Comparison of ENCODE assay signal across 15 cellular contexts in the genomic region with DNA sequence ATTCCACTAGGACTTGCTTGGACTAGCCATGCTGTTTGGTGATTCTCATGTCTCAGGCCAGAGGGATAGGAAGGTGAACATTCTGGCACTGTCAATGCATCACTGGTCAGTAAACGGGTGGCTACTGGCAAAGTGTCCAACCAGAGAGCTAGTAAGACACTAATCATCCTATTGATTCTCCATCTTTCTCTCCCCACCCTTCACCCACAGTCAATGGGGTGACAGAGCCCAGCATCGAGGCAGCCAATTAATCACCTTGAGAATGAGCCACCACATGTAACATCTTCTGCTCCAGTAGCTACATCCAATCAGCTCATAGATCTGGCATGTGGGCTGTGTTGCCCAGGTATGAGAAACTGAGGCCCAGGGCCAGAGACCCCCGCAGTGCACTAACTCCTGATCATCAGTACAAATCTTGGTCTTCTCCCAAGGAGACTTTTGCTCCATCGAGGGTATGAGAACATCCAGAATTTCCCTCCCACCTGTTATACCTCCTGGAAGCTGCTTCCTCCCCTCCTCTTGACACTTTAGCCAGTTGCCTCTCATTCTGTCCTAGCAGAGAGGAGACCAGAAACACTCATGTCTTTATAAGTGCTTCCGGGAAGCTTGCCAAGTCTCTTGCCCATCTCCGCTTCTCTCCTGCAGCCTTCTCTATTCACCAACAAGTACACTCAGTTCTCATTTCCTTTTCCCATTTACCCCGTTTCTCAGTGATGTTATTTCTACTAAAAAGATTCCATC. TPM values are rescaled to one million over a fixed set of nuclear protein-coding genes. Genes with fewer than 3 reads are reported as not detected.
A peak's percentile ranks its signal among the peaks of the same experiment; 100 is the strongest.
DNase-seq lines count a peak whose midpoint lies in the region; ATAC-seq, FAIRE-seq and TF ChIP-seq lines count a peak whose summit lies in the region.
"Had no signal": no experiment of that assay in that cellular context is flagged by ENCODE, and none has a peak within 500 bp of the region (broad histone marks: within the 10 kb centered on the region; RNA-seq: fewer than 3 reads in every experiment).

No MANE protein-coding gene starts in this region.

- H3K4me3 ChIP-seq in HepG2 (replicated peaks in 1 of 3; ENCODE audit: insufficient read depth in 1 of 3, low read depth in 2 of 3, low read length in 3 of 3), result no peak overlapping the region
- H3K4me3 ChIP-seq: prostate gland, SJSA1 had no signal

- H4K5ac ChIP-seq in H9 (ENCODE audit: insufficient read length, low read depth, low read length), result no peak overlapping the region

- peaks cover 25 to 37% of the 10 kb centered on the region in 2 experiments for H3K4me1 Mint-ChIP-seq in H9
- H3K4me1 Mint-ChIP-seq: activated naive CD8-positive, alpha-beta T cell treated with anti-CD3 and anti-CD28 coated beads, Interleukin-2, amount 50 U/mL, for 24 hours had no signal

- no peak overlapping the region for H2BK15ac ChIP-seq in H9 (ENCODE audit: low read depth, low read length)

- H3K23me2 ChIP-seq in H9 (ENCODE audit: insufficient read length, low read depth, low read length, poor library complexity, severe bottlenecking), result no peaks in the 10 kb centered on the region

- in situ Hi-C loops in HepG2 (cut with HindIII; ENCODE audit: extremely low pct_ligation_motif_present, low pct_unique_long_range_greater_than_20kb) (loop anchor here (5.0 kb wide), 1 partner anchor 270 kb away; no protein-coding TSS in a partner anchor), ACHN (cut with HindIII; ENCODE audit: low pct_ligation_motif_present, low pct_unique_long_range_greater_than_20kb, low sequenced_read_pairs) (no loop called here)

- H3K23ac ChIP-seq in H9 (ENCODE audit: insufficient read length, low read depth, low read length), result no peak overlapping the region

- TF ChIP-seq EP300 in HepG2 (IDR thresholded peaks at IDR 0.05; ENCODE audit: low read depth in 2 of 2, low read length in 2 of 2), result no peak
- TF ChIP-seq EP300 in HepG2 (CRISPR knock-in tag; IDR thresholded peaks at IDR 0.05; ENCODE audit: borderline replicate concordance), result no peak

- intact Hi-C loops in cardiac septum (cut with DNase I), result loop anchor here (10.0 kb wide), 1 partner anchor 97 kb away; no protein-coding TSS in a partner anchor
- intact Hi-C loops in left ventricle myocardium superior (cut with micrococcal nuclease), result no loop called here
- intact Hi-C loops in HepG2 (cut with micrococcal nuclease; ENCODE audit: unreplicated experiment), result no loop called here

- H3K27ac ChIP-seq in VCaP (peak overlapping the region; percentile 51), H9 (ENCODE audit: insufficient read length, low read depth, low read length) (no peak overlapping the region), HepG2 (ENCODE audit: extremely low read length, insufficient read depth, low read length) (no peak overlapping the region)
- H3K27ac ChIP-seq: prostate gland, SJSA1 had no signal

- TF ChIP-seq POLR2A in HepG2 (IDR thresholded peaks at IDR 0.05; ENCODE audit: insufficient read depth in 1 of 2, low read depth in 2 of 2, low read length in 2 of 2), result no peak

- BruUV-seq in HepG2 (replicated peaks; lab: Mats Ljungman, UMichigan), result no TSS peak

- no peak for FAIRE-seq in HepG2 (lab: Jason Lieb, UNC)
- FAIRE-seq: colon, urothelium cell line had no signal

- H3K9me3 Mint-ChIP-seq in H9, result no peaks in the 10 kb centered on the region; a peak in 1 of 5 replicates
- H3K9me3 Mint-ChIP-seq: activated naive CD8-positive, alpha-beta T cell treated with anti-CD3 and anti-CD28 coated beads, Interleukin-2, amount 50 U/mL, for 24 hours had no signal

- no peaks in the 10 kb centered on the region for H4K20me1 ChIP-seq in H9 (ENCODE audit: control insufficient read depth, insufficient read depth, insufficient read length)
- H4K20me1 ChIP-seq in HepG2 (ENCODE audit: insufficient read depth, low read length), result no peaks in the 10 kb centered on the region

- CTCF ChIA-PET in HepG2 (lab: Yijun Ruan, JAX; ENCODE audit: low intra/inter-chr PET ratio, low total read pairs), result interaction anchor here (1.2 kb wide), 1 partner anchor 269 kb away, joined by 3 read pairs; no protein-coding TSS in a partner anchor

- no peaks in the 10 kb centered on the region for H3K36me3 Mint-ChIP-seq in H9 (ENCODE audit: insufficient read depth in 1 of 3, low read depth in 3 of 3)

- no peak overlapping the region for H3K4me3 Mint-ChIP-seq in H9
- H3K4me3 Mint-ChIP-seq: activated naive CD8-positive, alpha-beta T cell treated with anti-CD3 and anti-CD28 coated beads, Interleukin-2, amount 50 U/mL, for 24 hours had no signal

- H3K27me3 ChIP-seq in H9 (ENCODE audit: insufficient read depth, low read length) (no peaks in the 10 kb centered on the region), HepG2 (ENCODE audit: control insufficient read depth in 1 of 2, insufficient read depth in 2 of 2, low read length in 2 of 2) (no peaks in the 10 kb centered on the region; a peak in 3 of 5 replicates)
- H3K27me3 ChIP-seq: SJSA1 had no signal

- no peak overlapping the region for H4K91ac ChIP-seq in H9 (ENCODE audit: insufficient read length, low read depth, low read length)

- no peaks in the 10 kb centered on the region for H3K9me3 ChIP-seq in H9 (ENCODE audit: control insufficient read depth, low read depth, low read length)
- no peaks in the 10 kb centered on the region for H3K9me3 ChIP-seq in HepG2 (ENCODE audit: low read length)
- H3K9me3 ChIP-seq: prostate gland, SJSA1 had no signal

- ATAC-seq in left ventricle myocardium superior (no peak), GM21515 (IDR thresholded peaks at IDR 0.05; ENCODE audit: unreplicated experiment) (no peak), HepG2 (no peak)
- ATAC-seq: activated naive CD8-positive, alpha-beta T cell treated with anti-CD3 and anti-CD28 coated beads, Interleukin-2, amount 50 U/mL, for 24 hours; esophagus mucosa had no signal

- no peak overlapping the region for H3K14ac ChIP-seq in H9 (ENCODE audit: insufficient read depth, low read length)

- no peak overlapping the region for H3K18ac ChIP-seq in H9 (ENCODE audit: insufficient read length, low read depth, low read length)

- H3K36me3 ChIP-seq in HepG2 (replicated peaks in 1 of 2; ENCODE audit: control insufficient read depth in 1 of 2, insufficient read depth in 2 of 2, low read length in 2 of 2), result no peaks in the 10 kb centered on the region
- H3K36me3 ChIP-seq: prostate gland, SJSA1 had no signal

- peak; percentile 61 for DNase-seq in cardiac septum (ENCODE audit: low spot score)
- no peak for DNase-seq in left ventricle myocardium superior
- peak; percentile 70 for DNase-seq in NCI-H2196 (lab: John Stamatoyannopoulos, UW; ENCODE audit: unreplicated experiment)
- DNase-seq in H9, result no peak
- no peak for DNase-seq in HepG2 (ENCODE audit: low spot score)
- DNase-seq in ACHN, result no peak
- DNase-seq: NCI-H526 treated with DMSO at 0.1 percent for 48 hours had no signal

- TF ChIP-seq CTCF in VCaP (conservative IDR thresholded peaks at IDR 0.05) (no peak), H9 (conservative IDR thresholded peaks at IDR 0.05) (no peak), HepG2 (CRISPR knock-in tag; IDR thresholded peaks at IDR 0.05) (no peak)

- H2AK5ac ChIP-seq in H9 (ENCODE audit: insufficient read length, low read length), result no peak overlapping the region

- H3K56ac ChIP-seq in H9 (ENCODE audit: insufficient read length, low read depth, low read length), result no peak overlapping the region

- no peak overlapping the region for H3K4ac ChIP-seq in H9 (ENCODE audit: low read depth, low read length)

- H3K9ac ChIP-seq in H9 (ENCODE audit: extremely low read depth, insufficient read length, low read length), result no peak overlapping the region
- H3K9ac ChIP-seq in HepG2 (ENCODE audit: insufficient read depth, low read depth, low read length), result no peak overlapping the region

- no peaks in the 10 kb centered on the region for H3K79me1 ChIP-seq in H9 (ENCODE audit: insufficient read depth, low read depth, low read length, poor library complexity, severe bottlenecking)

- no peak overlapping the region for H2BK20ac ChIP-seq in H9 (ENCODE audit: low read depth, low read length, poor library complexity, severe bottlenecking)

- H4K8ac ChIP-seq in H9 (replicated peaks; ENCODE audit: insufficient read length, low read depth, low read length), result no peak overlapping the region

- peaks cover 10% of the 10 kb centered on the region for H3K27me3 Mint-ChIP-seq in H9 (ENCODE audit: low read depth)

- no peak overlapping the region for H2BK5ac ChIP-seq in H9 (ENCODE audit: insufficient read length, low read length)

- no CpG with 5 or more reads among the region's 7 CpGs for WGBS in H9 (ENCODE audit: extremely low coverage, insufficient read length, low lambda C conversion rate)
- WGBS in HepG2 (ENCODE audit: low lambda C conversion rate), result 2% methylated on average over 7 of the region's 7 CpGs

- no peak overlapping the region for H3K4me2 ChIP-seq in H9 (ENCODE audit: insufficient read depth, insufficient read length, low read length)
- H3K4me2 ChIP-seq in HepG2 (ENCODE audit: low read depth, low read length), result no peak overlapping the region

- H3K4me1 ChIP-seq in H9 (ENCODE audit: insufficient read depth, low read length) (no peaks in the 10 kb centered on the region), HepG2 (ENCODE audit: insufficient read depth, low read length) (no peaks in the 10 kb centered on the region)
- H3K4me1 ChIP-seq: prostate gland, SJSA1 had no signal

- no peak for TF ChIP-seq RAD21 in HepG2 (CRISPR knock-in tag; IDR thresholded peaks at IDR 0.05)

- H2BK12ac ChIP-seq in H9 (ENCODE audit: insufficient read length, low read depth, low read length), result no peak overlapping the region

- no peak overlapping the region for H3K27ac Mint-ChIP-seq in H9
- H3K27ac Mint-ChIP-seq: activated naive CD8-positive, alpha-beta T cell treated with anti-CD3 and anti-CD28 coated beads, Interleukin-2, amount 50 U/mL, for 24 hours had no signal

- H3K79me2 ChIP-seq in H9 (ENCODE audit: insufficient read depth, low read length) (no peaks in the 10 kb centered on the region), HepG2 (ENCODE audit: insufficient read depth, low read length) (no peaks in the 10 kb centered on the region)

- H3T11ph ChIP-seq in H9 (ENCODE audit: low read length), result no peak overlapping the region

- POLR2A ChIA-PET in HepG2 (lab: Yijun Ruan, JAX), result interaction anchor here (1.5 kb wide), 1 partner anchor 270 kb away, joined by 3 read pairs; no protein-coding TSS in a partner anchor

- no peak overlapping the region for H2AFZ ChIP-seq in H9 (ENCODE audit: low read length)
- H2AFZ ChIP-seq in HepG2 (ENCODE audit: low read length), result no peak overlapping the region

- no peak overlapping the region for H2BK120ac ChIP-seq in H9 (ENCODE audit: low read depth, low read length, poor library complexity, severe bottlenecking)

RNA-seq across cellular contexts. Expression of a gene that starts 17.0 kb away (rescaled TPM):
- total RNA-seq in cardiac septum (not detected), left ventricle myocardium superior (not detected), H9 (2021) (3.5 and 4.1 TPM in 2 replicates), HepG2 (2016; rRNA removed; fragmentation: Illumina TruSeq; extraction: Trizol) (not detected in 2 replicates)
- not detected in 2 replicates for total RNA-seq in HepG2 (2016; cell fraction: cytosol; rRNA removed; fragmentation: Illumina TruSeq; extraction: Trizol; ENCODE audit: low read depth)
- total RNA-seq in HepG2 (2016; cell fraction: insoluble cytoplasmic fraction; rRNA removed; fragmentation: Illumina TruSeq; extraction: Trizol), result not detected in 2 replicates
- not detected in 2 replicates for total RNA-seq in HepG2 (2016; cell fraction: membrane; rRNA removed; fragmentation: Illumina TruSeq; extraction: Trizol)
- total RNA-seq in HepG2 (2016; cell fraction: nucleus; rRNA removed; fragmentation: Illumina TruSeq; extraction: Trizol), result not detected in 2 replicates
- polyA plus RNA-seq in HepG2 (2011; rRNA removed), result not detected in 2 replicates
- not detected in 2 replicates for polyA plus RNA-seq in HepG2 (2011; cell fraction: cytosol; rRNA removed)
- not detected in 2 replicates for polyA plus RNA-seq in HepG2 (2011; cell fraction: nucleus; rRNA removed)
- polyA plus RNA-seq in HepG2 (2012), result not detected in 2 replicates
- polyA plus RNA-seq in HepG2 (2016; cell fraction: cytosol; fragmentation: Illumina TruSeq; extraction: Trizol; ENCODE audit: low read depth), result not detected in 2 replicates
- polyA plus RNA-seq in HepG2 (2016; cell fraction: insoluble cytoplasmic fraction; fragmentation: Illumina TruSeq; extraction: Trizol; ENCODE audit: low read depth), result not detected in 2 replicates
- polyA plus RNA-seq in HepG2 (2016; cell fraction: membrane; fragmentation: Illumina TruSeq; extraction: Trizol; ENCODE audit: low read depth), result not detected in 2 replicates
- not detected in 2 replicates for polyA plus RNA-seq in HepG2 (2016; cell fraction: nucleus; fragmentation: Illumina TruSeq; extraction: Trizol; ENCODE audit: insufficient read depth, low read depth)
- 1.0 TPM in 1 of 2 replicates, not detected in the other for polyA minus RNA-seq in HepG2 (2011; rRNA and poly(A)+ RNA removed; ENCODE audit: low replicate concordance)
- polyA minus RNA-seq in HepG2 (2011; cell fraction: cytosol; rRNA and poly(A)+ RNA removed), result not detected in 2 replicates
- not detected in 2 replicates for polyA minus RNA-seq in HepG2 (2011; cell fraction: nucleus; rRNA and poly(A)+ RNA removed)
- total RNA-seq: esophagus mucosa, prostate gland, SJSA1 had no signal

Comparison
In these comparisons a context has a peak if more than half of its experiments do, and no peak if none do; other contexts are left out.
1. DNase-seq: peak in cardiac septum (single experiment) and NCI-H2196 (single experiment); none in left ventricle myocardium superior (single experiment), H9 (single experiment), HepG2 (single experiment) and ACHN (single experiment).